Comparison of ENCODE assay signal across 1 cellular context in the genomic region with DNA sequence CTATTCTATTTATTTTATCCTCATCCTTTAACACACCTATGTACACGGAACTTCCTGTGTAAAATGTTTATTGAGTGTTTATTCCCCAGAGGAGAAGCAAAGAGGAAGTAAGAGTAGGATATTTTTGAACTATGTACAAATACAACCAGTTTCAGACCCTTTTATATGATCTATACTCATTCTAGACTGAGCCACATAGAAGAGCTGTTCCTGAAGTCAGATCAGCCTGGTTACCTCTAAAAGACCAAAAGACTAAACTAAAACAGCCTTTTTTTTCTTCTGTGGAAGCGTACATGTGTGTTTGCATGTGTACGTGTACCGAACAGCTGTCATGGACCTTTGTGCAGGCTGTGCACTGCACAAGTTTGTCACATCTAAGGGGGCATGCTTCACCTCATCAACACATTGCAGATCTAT.
TF ChIP-seq lines count a peak whose summit lies in the region.

No MANE protein-coding gene starts in this region.

TF ChIP-seq in GM12878, 131 proteins besides CTCF, POLR2A, EP300 and RAD21 (continued from another document and continues in another):
- TF ChIP-seq TCF3 (IDR thresholded peaks at IDR 0.05; ENCODE audit: borderline replicate concordance, insufficient read depth, low read depth, low read length) = no peak
- TF ChIP-seq, protein P1, sequence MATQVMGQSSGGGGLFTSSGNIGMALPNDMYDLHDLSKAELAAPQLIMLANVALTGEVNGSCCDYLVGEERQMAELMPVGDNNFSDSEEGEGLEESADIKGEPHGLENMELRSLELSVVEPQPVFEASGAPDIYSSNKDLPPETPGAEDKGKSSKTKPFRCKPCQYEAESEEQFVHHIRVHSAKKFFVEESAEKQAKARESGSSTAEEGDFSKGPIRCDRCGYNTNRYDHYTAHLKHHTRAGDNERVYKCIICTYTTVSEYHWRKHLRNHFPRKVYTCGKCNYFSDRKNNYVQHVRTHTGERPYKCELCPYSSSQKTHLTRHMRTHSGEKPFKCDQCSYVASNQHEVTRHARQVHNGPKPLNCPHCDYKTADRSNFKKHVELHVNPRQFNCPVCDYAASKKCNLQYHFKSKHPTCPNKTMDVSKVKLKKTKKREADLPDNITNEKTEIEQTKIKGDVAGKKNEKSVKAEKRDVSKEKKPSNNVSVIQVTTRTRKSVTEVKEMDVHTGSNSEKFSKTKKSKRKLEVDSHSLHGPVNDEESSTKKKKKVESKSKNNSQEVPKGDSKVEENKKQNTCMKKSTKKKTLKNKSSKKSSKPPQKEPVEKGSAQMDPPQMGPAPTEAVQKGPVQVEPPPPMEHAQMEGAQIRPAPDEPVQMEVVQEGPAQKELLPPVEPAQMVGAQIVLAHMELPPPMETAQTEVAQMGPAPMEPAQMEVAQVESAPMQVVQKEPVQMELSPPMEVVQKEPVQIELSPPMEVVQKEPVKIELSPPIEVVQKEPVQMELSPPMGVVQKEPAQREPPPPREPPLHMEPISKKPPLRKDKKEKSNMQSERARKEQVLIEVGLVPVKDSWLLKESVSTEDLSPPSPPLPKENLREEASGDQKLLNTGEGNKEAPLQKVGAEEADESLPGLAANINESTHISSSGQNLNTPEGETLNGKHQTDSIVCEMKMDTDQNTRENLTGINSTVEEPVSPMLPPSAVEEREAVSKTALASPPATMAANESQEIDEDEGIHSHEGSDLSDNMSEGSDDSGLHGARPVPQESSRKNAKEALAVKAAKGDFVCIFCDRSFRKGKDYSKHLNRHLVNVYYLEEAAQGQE (IDR thresholded peaks at IDR 0.05; ENCODE audit: low read depth, low read length) = no peak
- peak; percentile 90 for TF ChIP-seq SMARCA5 (IDR thresholded peaks at IDR 0.05)
- no peak for TF ChIP-seq ZSCAN29 (IDR thresholded peaks at IDR 0.05)
- TF ChIP-seq EED (IDR thresholded peaks at IDR 0.05; ENCODE audit: low read depth) = peak; percentile 58; the same call in 1 of the 2 replicates
- no peak for TF ChIP-seq NR2C2 (IDR thresholded peaks at IDR 0.05; ENCODE audit: borderline replicate concordance, control insufficient read depth, insufficient read length, low read depth)
- TF ChIP-seq, protein P2, sequence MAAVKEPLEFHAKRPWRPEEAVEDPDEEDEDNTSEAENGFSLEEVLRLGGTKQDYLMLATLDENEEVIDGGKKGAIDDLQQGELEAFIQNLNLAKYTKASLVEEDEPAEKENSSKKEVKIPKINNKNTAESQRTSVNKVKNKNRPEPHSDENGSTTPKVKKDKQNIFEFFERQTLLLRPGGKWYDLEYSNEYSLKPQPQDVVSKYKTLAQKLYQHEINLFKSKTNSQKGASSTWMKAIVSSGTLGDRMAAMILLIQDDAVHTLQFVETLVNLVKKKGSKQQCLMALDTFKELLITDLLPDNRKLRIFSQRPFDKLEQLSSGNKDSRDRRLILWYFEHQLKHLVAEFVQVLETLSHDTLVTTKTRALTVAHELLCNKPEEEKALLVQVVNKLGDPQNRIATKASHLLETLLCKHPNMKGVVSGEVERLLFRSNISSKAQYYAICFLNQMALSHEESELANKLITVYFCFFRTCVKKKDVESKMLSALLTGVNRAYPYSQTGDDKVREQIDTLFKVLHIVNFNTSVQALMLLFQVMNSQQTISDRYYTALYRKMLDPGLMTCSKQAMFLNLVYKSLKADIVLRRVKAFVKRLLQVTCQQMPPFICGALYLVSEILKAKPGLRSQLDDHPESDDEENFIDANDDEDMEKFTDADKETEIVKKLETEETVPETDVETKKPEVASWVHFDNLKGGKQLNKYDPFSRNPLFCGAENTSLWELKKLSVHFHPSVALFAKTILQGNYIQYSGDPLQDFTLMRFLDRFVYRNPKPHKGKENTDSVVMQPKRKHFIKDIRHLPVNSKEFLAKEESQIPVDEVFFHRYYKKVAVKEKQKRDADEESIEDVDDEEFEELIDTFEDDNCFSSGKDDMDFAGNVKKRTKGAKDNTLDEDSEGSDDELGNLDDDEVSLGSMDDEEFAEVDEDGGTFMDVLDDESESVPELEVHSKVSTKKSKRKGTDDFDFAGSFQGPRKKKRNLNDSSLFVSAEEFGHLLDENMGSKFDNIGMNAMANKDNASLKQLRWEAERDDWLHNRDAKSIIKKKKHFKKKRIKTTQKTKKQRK (IDR thresholded peaks at IDR 0.05; ENCODE audit: low read depth, low read length) = no peak
- no peak for TF ChIP-seq PAX5 (IDR thresholded peaks at IDR 0.05; ENCODE audit: borderline replicate concordance, low read depth, low read length)
- no peak for TF ChIP-seq CHD4 (IDR thresholded peaks at IDR 0.05)
- TF ChIP-seq HDGF (IDR thresholded peaks at IDR 0.05) = no peak
- TF ChIP-seq SRF (IDR thresholded peaks at IDR 0.05; ENCODE audit: low read depth in 2 of 2, low read length in 2 of 2) = no peak
- TF ChIP-seq CEBPB (IDR thresholded peaks at IDR 0.05; ENCODE audit: borderline replicate concordance in 1 of 2, low read depth in 2 of 2, low read length in 2 of 2) = no peak
- TF ChIP-seq, protein P3, sequence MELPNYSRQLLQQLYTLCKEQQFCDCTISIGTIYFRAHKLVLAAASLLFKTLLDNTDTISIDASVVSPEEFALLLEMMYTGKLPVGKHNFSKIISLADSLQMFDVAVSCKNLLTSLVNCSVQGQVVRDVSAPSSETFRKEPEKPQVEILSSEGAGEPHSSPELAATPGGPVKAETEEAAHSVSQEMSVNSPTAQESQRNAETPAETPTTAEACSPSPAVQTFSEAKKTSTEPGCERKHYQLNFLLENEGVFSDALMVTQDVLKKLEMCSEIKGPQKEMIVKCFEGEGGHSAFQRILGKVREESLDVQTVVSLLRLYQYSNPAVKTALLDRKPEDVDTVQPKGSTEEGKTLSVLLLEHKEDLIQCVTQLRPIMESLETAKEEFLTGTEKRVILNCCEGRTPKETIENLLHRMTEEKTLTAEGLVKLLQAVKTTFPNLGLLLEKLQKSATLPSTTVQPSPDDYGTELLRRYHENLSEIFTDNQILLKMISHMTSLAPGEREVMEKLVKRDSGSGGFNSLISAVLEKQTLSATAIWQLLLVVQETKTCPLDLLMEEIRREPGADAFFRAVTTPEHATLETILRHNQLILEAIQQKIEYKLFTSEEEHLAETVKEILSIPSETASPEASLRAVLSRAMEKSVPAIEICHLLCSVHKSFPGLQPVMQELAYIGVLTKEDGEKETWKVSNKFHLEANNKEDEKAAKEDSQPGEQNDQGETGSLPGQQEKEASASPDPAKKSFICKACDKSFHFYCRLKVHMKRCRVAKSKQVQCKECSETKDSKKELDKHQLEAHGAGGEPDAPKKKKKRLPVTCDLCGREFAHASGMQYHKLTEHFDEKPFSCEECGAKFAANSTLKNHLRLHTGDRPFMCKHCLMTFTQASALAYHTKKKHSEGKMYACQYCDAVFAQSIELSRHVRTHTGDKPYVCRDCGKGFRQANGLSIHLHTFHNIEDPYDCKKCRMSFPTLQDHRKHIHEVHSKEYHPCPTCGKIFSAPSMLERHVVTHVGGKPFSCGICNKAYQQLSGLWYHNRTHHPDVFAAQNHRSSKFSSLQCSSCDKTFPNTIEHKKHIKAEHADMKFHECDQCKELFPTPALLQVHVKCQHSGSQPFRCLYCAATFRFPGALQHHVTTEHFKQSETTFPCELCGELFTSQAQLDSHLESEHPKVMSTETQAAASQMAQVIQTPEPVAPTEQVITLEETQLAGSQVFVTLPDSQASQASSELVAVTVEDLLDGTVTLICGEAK (IDR thresholded peaks at IDR 0.05; ENCODE audit: borderline replicate concordance) = no peak
- peak; percentile 27 for TF ChIP-seq SKIL (IDR thresholded peaks at IDR 0.05; ENCODE audit: low read depth, poor library complexity, severe bottlenecking)
- peak; percentile 28; the same call in 1 of the 2 replicates for TF ChIP-seq NBN (IDR thresholded peaks at IDR 0.05)
- TF ChIP-seq MEF2A (IDR thresholded peaks at IDR 0.05; ENCODE audit: insufficient read depth, low read depth, low read length) = peak; percentile 91
- TF ChIP-seq SREBF1 (IDR thresholded peaks at IDR 0.05; ENCODE audit: low read length) = no peak
- TF ChIP-seq ZBTB11 (CRISPR knock-in tag; IDR thresholded peaks at IDR 0.05) = no peak
- no peak for TF ChIP-seq GABPA (IDR thresholded peaks at IDR 0.05; ENCODE audit: low read depth)
- TF ChIP-seq MYC (IDR thresholded peaks at IDR 0.05; ENCODE audit: insufficient read depth, insufficient read length, insufficient replicate concordance, low read length, severe bottlenecking) = no peak
- TF ChIP-seq TAF1 (IDR thresholded peaks at IDR 0.05; ENCODE audit: borderline replicate concordance, low read depth, low read length) = no peak; the same call in 1 of the 2 replicates
- TF ChIP-seq SMC3 (IDR thresholded peaks at IDR 0.05; ENCODE audit: borderline replicate concordance, low read length) = peak; percentile 10; the same call in 1 of the 2 replicates
- 0 out of 2 replicates have a peak, but pooled peaks have one; percentile 40 for TF ChIP-seq IRF4 (IDR thresholded peaks at IDR 0.05; ENCODE audit: low read depth, low read length)
- TF ChIP-seq SREBF2 (IDR thresholded peaks at IDR 0.05; ENCODE audit: low read length) = no peak
- TF ChIP-seq FOXM1 (IDR thresholded peaks at IDR 0.05; ENCODE audit: low read depth, low read length) = peak; percentile 72; the same call in 1 of the 2 replicates
- TF ChIP-seq, protein P4, sequence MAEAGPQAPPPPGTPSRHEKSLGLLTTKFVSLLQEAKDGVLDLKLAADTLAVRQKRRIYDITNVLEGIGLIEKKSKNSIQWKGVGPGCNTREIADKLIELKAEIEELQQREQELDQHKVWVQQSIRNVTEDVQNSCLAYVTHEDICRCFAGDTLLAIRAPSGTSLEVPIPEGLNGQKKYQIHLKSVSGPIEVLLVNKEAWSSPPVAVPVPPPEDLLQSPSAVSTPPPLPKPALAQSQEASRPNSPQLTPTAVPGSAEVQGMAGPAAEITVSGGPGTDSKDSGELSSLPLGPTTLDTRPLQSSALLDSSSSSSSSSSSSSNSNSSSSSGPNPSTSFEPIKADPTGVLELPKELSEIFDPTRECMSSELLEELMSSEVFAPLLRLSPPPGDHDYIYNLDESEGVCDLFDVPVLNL (IDR thresholded peaks at IDR 0.05; ENCODE audit: low read depth, low read length) = no peak
- TF ChIP-seq SPI1 (IDR thresholded peaks at IDR 0.05; ENCODE audit: borderline replicate concordance, insufficient read depth, low read depth, low read length) = peak; percentile 8; the same call in 1 of the 2 replicates
- no peak for TF ChIP-seq MYB (IDR thresholded peaks at IDR 0.05; ENCODE audit: borderline replicate concordance, low read depth, low read length)
- no peak for TF ChIP-seq WRNIP1 (IDR thresholded peaks at IDR 0.05; ENCODE audit: borderline replicate concordance, low read depth, low read length)
- no peak for TF ChIP-seq POLR2AphosphoS2 (IDR thresholded peaks at IDR 0.05; ENCODE audit: low read depth, low read length)
- no peak for TF ChIP-seq ZNF274 (IDR thresholded peaks at IDR 0.05; ENCODE audit: insufficient read depth, insufficient read length)
- peak; percentile 36 for TF ChIP-seq JUNB (IDR thresholded peaks at IDR 0.05)
- TF ChIP-seq FOXK2 (IDR thresholded peaks at IDR 0.05) = no peak
- TF ChIP-seq ZNF217 (IDR thresholded peaks at IDR 0.05) = no peak
- no peak for TF ChIP-seq STAT3 (IDR thresholded peaks at IDR 0.05; ENCODE audit: low read depth, low read length)
- no peak for TF ChIP-seq NR2C1 (IDR thresholded peaks at IDR 0.05)
- peak; percentile 48; the same call in 1 of the 2 replicates for TF ChIP-seq POLR2AphosphoS5 (IDR thresholded peaks at IDR 0.05; ENCODE audit: low read length)
- no peak for TF ChIP-seq NKRF (conservative IDR thresholded peaks at IDR 0.05)
- TF ChIP-seq NFIC (IDR thresholded peaks at IDR 0.05; ENCODE audit: low read depth, low read length) = peak; percentile 78
- TF ChIP-seq RFX5 (IDR thresholded peaks at IDR 0.05; ENCODE audit: low read depth, low read length) = no peak
- peak; percentile 9; the same call in 1 of the 2 replicates for TF ChIP-seq ATF7 (IDR thresholded peaks at IDR 0.05; ENCODE audit: low read depth)
- no peak for TF ChIP-seq RAD51 (IDR thresholded peaks at IDR 0.05)
